In the genomic region with DNA sequence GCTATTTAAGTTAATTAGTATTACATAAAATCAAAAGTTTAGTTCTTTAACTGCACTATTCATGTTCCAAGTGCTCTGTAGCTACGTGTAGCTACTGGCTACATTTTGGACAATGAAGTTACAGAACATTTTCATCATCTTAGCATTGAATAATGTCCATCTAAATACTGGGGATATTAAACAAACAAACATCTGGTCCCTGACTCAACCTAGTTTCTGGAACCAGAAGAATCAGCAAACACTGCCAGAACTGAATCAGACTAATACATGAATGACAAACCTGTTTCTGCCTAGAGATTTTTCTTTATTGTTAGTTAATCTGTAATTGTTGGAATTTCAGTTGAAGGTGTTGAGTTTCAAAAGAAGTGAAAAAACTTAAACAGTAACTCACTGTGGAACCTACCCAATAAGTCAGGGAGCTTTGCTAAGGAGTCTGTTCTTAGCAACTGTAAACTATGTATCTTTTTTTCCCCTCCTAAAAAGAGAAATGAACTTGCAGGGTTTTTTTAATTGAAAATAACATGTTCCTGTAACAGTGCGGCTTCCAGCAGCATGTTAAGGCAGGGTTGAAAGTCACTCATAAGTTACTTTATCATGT, we compare ENCODE assay signal across 14 cellular contexts. TPM values are rescaled to one million over a fixed set of nuclear protein-coding genes. Genes with fewer than 3 reads are reported as not detected.
DNase-seq lines count a peak whose midpoint lies in the region; ATAC-seq, FAIRE-seq and TF ChIP-seq lines count a peak whose summit lies in the region.
"Had no signal": no experiment of that assay in that cellular context is flagged by ENCODE, and none has a peak within 500 bp of the region (broad histone marks: within the 10 kb centered on the region; RNA-seq: fewer than 3 reads in every experiment).

No MANE protein-coding gene starts in this region.

- H3K27me3 ChIP-seq in GM23248 (replicated peaks; ENCODE audit: insufficient read depth) (no peaks in the 10 kb centered on the region), astrocyte (ENCODE audit: insufficient read depth, low read length) (no peaks in the 10 kb centered on the region)

- H3K4me3 Mint-ChIP-seq in astrocyte (ENCODE audit: unreplicated experiment), result no peak overlapping the region
- no peak overlapping the region for H3K4me3 Mint-ChIP-seq in activated CD8-positive, alpha-beta memory T cell treated with anti-CD3 and anti-CD28 coated beads, Interleukin-2, amount 10 ng/mL, durations not matched to agents 7 days and 5 days

- H3K9ac ChIP-seq in GM23248 (peak overlapping the region; percentile 54), astrocyte (ENCODE audit: low read length) (no peak overlapping the region)

- DNase-seq in A549 (ENCODE audit: low read depth in 1 of 2, low spot score in 1 of 2), result peak; percentile 18 to 47
- peak; percentile 88 for DNase-seq in GM23248
- peak; percentile 79 for DNase-seq in astrocyte (ENCODE audit: low read depth)
- peak; percentile 60 for DNase-seq in fibroblast of villous mesenchyme (ENCODE audit: low read depth)
- no peak for DNase-seq in activated CD8-positive, alpha-beta memory T cell treated with anti-CD3 and anti-CD28 coated beads, Interleukin-2, amount 10 ng/mL, durations not matched to agents 7 days and 5 days
- DNase-seq in omental fat pad (ENCODE audit: low spot score), result no peak
- DNase-seq: AML-193, GF-D8, glutamatergic neuron, substantia nigra, T1000 had no signal

- ATAC-seq in A549 (peak; percentile 77 to 92), GM21737 (IDR thresholded peaks at IDR 0.05; ENCODE audit: unreplicated experiment) (no peak), omental fat pad (ENCODE audit: low FRiP score) (no peak), GM19324 (IDR thresholded peaks at IDR 0.05; ENCODE audit: low FRiP score, unreplicated experiment) (no peak)
- no peak for ATAC-seq in activated CD8-positive, alpha-beta memory T cell treated with anti-CD3 and anti-CD28 coated beads, Interleukin-2, amount 10 ng/mL, durations not matched to agents 7 days and 5 days

- H3K79me2 ChIP-seq in GM23248 (ENCODE audit: insufficient read depth) (peaks cover 76% of the 10 kb centered on the region), astrocyte (ENCODE audit: insufficient read depth, low read length) (peaks cover 8% of the 10 kb centered on the region)

- H3K4me1 ChIP-seq in A549, result peaks cover 48% of the 10 kb centered on the region
- peaks cover 19% of the 10 kb centered on the region for H3K4me1 ChIP-seq in GM23248 (ENCODE audit: insufficient read depth)
- H3K4me1 ChIP-seq in astrocyte (ENCODE audit: insufficient read depth, low read length), result peaks cover 8% of the 10 kb centered on the region

- FAIRE-seq in A549 (lab: Jason Lieb, UNC) (peak; percentile 68), astrocyte (lab: Jason Lieb, UNC) (peak; percentile 23)

- peaks cover 4% of the 10 kb centered on the region; the same call in 1 of the 2 replicates for H3K36me3 ChIP-seq in GM23248 (ENCODE audit: low read depth)
- peaks cover 1% of the 10 kb centered on the region for H3K36me3 ChIP-seq in astrocyte (ENCODE audit: insufficient read depth, low read length)

- H2AFZ ChIP-seq in GM23248, result no peak overlapping the region
- H2AFZ ChIP-seq in astrocyte (ENCODE audit: low read depth, low read length), result no peak overlapping the region

- H3K27ac ChIP-seq in A549 (peak overlapping the region; percentile 80 to 94), GM23248 (peak overlapping the region; percentile 77), astrocyte (ENCODE audit: low read depth, low read length) (no peak overlapping the region)

- in situ Hi-C loops in GM23248 (cut with MboI), result no loop called here

- peaks cover 11% of the 10 kb centered on the region for H3K36me3 Mint-ChIP-seq in astrocyte (ENCODE audit: low read depth, unreplicated experiment)
- peaks cover 16% of the 10 kb centered on the region for H3K36me3 Mint-ChIP-seq in activated CD8-positive, alpha-beta memory T cell treated with anti-CD3 and anti-CD28 coated beads, Interleukin-2, amount 10 ng/mL, durations not matched to agents 7 days and 5 days

- TF ChIP-seq POLR2A in A549 (IDR thresholded peaks at IDR 0.05; ENCODE audit: low read length), result no peak

- no peak overlapping the region for H3K27ac Mint-ChIP-seq in astrocyte (ENCODE audit: unreplicated experiment)
- H3K27ac Mint-ChIP-seq in activated CD8-positive, alpha-beta memory T cell treated with anti-CD3 and anti-CD28 coated beads, Interleukin-2, amount 10 ng/mL, durations not matched to agents 7 days and 5 days, result no peak overlapping the region

- H3K9me3 ChIP-seq in A549, result no peaks in the 10 kb centered on the region
- H3K9me3 ChIP-seq in GM23248 (ENCODE audit: low read depth), result no peaks in the 10 kb centered on the region
- no peaks in the 10 kb centered on the region for H3K9me3 ChIP-seq in astrocyte (ENCODE audit: insufficient read depth, low read depth, low read length)
- H3K9me3 ChIP-seq: HAP-1 had no signal

- peaks cover 21% of the 10 kb centered on the region for H3F3A ChIP-seq in GM23248 (ENCODE audit: insufficient read depth)

- no peaks in the 10 kb centered on the region for H3K27me3 Mint-ChIP-seq in astrocyte (ENCODE audit: low read depth, unreplicated experiment)
- H3K27me3 Mint-ChIP-seq in activated CD8-positive, alpha-beta memory T cell treated with anti-CD3 and anti-CD28 coated beads, Interleukin-2, amount 10 ng/mL, durations not matched to agents 7 days and 5 days, result no peaks in the 10 kb centered on the region

- TF ChIP-seq EP300 in A549 (IDR thresholded peaks at IDR 0.05), result peak; percentile 45 to 62; a peak in 3 of 5 replicates

- CTCF ChIA-PET in A549 (lab: Yijun Ruan, JAX), result interaction anchor here (2.2 kb wide), 1 partner anchor 44 kb away, joined by 8 read pairs; no protein-coding TSS in a partner anchor
- CTCF ChIA-PET in activated CD8-positive, alpha-beta memory T cell treated with anti-CD3 and anti-CD28 coated beads, Interleukin-2, amount 10 ng/mL, durations not matched to agents 7 days and 5 days (lab: Charles Lee), result no interaction called here

- H3K4me1 Mint-ChIP-seq in astrocyte (ENCODE audit: low read depth, unreplicated experiment), result peaks cover 11% of the 10 kb centered on the region
- peaks cover 2% of the 10 kb centered on the region for H3K4me1 Mint-ChIP-seq in activated CD8-positive, alpha-beta memory T cell treated with anti-CD3 and anti-CD28 coated beads, Interleukin-2, amount 10 ng/mL, durations not matched to agents 7 days and 5 days

- no peak for TF ChIP-seq CTCF in A549 (IDR thresholded peaks at IDR 0.05)
- TF ChIP-seq CTCF in astrocyte (IDR thresholded peaks at IDR 0.05; ENCODE audit: insufficient read depth, low read depth, low read length), result no peak
- no peak for TF ChIP-seq CTCF in fibroblast of villous mesenchyme (IDR thresholded peaks at IDR 0.05; ENCODE audit: insufficient read depth, low read depth, low read length)
- TF ChIP-seq CTCF in omental fat pad (IDR thresholded peaks at IDR 0.05), result no peak

- POLR2A ChIA-PET in A549 (lab: Yijun Ruan, JAX), result interaction anchor here (1.3 kb wide), 1 partner anchor 58 kb away, joined by 3 read pairs; no protein-coding TSS in a partner anchor

- H3K4me3 ChIP-seq in A549 (peak overlapping the region; percentile 27; the same call in 1 of the 3 replicates), GM23248 (no peak overlapping the region), astrocyte (ENCODE audit: insufficient read depth, low read depth, low read length) (no peak overlapping the region), fibroblast of villous mesenchyme (ENCODE audit: low read depth, low read length) (no peak overlapping the region)
- H3K4me3 ChIP-seq: HAP-1 had no signal

- no peak for TF ChIP-seq RAD21 in A549 (conservative IDR thresholded peaks at IDR 0.05 in 1 of 2, IDR thresholded peaks at IDR 0.05 in 1 of 2)

- H3K4me2 ChIP-seq in A549 (peak overlapping the region; percentile 92), GM23248 (ENCODE audit: unreplicated experiment) (peak overlapping the region; percentile 33), astrocyte (ENCODE audit: low read length) (no peak overlapping the region)

- no peaks in the 10 kb centered on the region for H3K9me3 Mint-ChIP-seq in astrocyte (ENCODE audit: unreplicated experiment)
- H3K9me3 Mint-ChIP-seq in activated CD8-positive, alpha-beta memory T cell treated with anti-CD3 and anti-CD28 coated beads, Interleukin-2, amount 10 ng/mL, durations not matched to agents 7 days and 5 days (ENCODE audit: low read depth), result no peaks in the 10 kb centered on the region

- H4K20me1 ChIP-seq in GM23248 (ENCODE audit: insufficient read depth), result no peaks in the 10 kb centered on the region; the same call in 1 of the 2 replicates
- H4K20me1 ChIP-seq in astrocyte (ENCODE audit: insufficient read depth, low read length), result peaks cover 40% of the 10 kb centered on the region

- no peaks in the 10 kb centered on the region for H3K9me2 ChIP-seq in GM23248 (ENCODE audit: insufficient read depth)

- 34% methylated on average over 2 of the region's 2 CpGs for WGBS in A549 (ENCODE audit: missing lambda C conversion rate)
- WGBS in GM23248 (ENCODE audit: low coverage in 1 of 2, low lambda C conversion rate in 2 of 2, missing lambda C conversion rate in 2 of 2), 2 experiments, result 49 to 52% methylated on average over 2 of the region's 2 CpGs

TF ChIP-seq in A549, 52 proteins besides CTCF, POLR2A, EP300 and RAD21 (continues in another document):
- TF ChIP-seq ZC3H11A (IDR thresholded peaks at IDR 0.05), result no peak
- no peak for TF ChIP-seq NFE2L2 (conservative IDR thresholded peaks at IDR 0.05; ENCODE audit: low read length)
- no peak for TF ChIP-seq HOXA7 (CRISPR knock-in tag; IDR thresholded peaks at IDR 0.05)
- TF ChIP-seq, protein P1, sequence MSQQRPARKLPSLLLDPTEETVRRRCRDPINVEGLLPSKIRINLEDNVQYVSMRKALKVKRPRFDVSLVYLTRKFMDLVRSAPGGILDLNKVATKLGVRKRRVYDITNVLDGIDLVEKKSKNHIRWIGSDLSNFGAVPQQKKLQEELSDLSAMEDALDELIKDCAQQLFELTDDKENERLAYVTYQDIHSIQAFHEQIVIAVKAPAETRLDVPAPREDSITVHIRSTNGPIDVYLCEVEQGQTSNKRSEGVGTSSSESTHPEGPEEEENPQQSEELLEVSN (IDR thresholded peaks at IDR 0.05; ENCODE audit: borderline replicate concordance, low read depth), result no peak
- no peak for TF ChIP-seq ZFP36 (IDR thresholded peaks at IDR 0.05; ENCODE audit: borderline replicate concordance, partially characterized antibody)
- TF ChIP-seq CEBPB (IDR thresholded peaks at IDR 0.05), result no peak

RNA-seq across cellular contexts. Expression of gene CDK13, which starts 58.3 kb away (rescaled TPM):
- 39.6 and 46.5 TPM in 2 replicates for polyA plus RNA-seq in A549 (2011; rRNA removed)
- polyA plus RNA-seq in A549 (2012; cell fraction: cytosol; rRNA removed), result 9.4 and 11.0 TPM in 2 replicates
- 16.7 and 16.9 TPM in 2 replicates for polyA plus RNA-seq in A549 (2012; cell fraction: nucleus; rRNA removed)
- 17.7 to 18.2 TPM (median 17.9 TPM) in 3 replicates for polyA plus RNA-seq in A549 (2017; fragmentation: RNase III; extraction: RNeasy Plus Mini Kit Qiagen cat#74134 plus additional on column Dnase treatment)
- 47.5 and 61.1 TPM in 2 replicates for polyA minus RNA-seq in A549 (2011; rRNA and poly(A)+ RNA removed)
- 41.4 and 52.9 TPM in 2 replicates for total RNA-seq in GM23248 (2014; rRNA removed; shearing (Covaris generic))
- polyA plus RNA-seq in GM23248 (2016; fragmentation: Nextera tagmentation; extraction: Ambion mirVana), result 11.0 and 13.3 TPM in 2 replicates
- 43.7 and 45.3 TPM in 2 replicates for total RNA-seq in astrocyte
- total RNA-seq in fibroblast of villous mesenchyme, result 73.1 and 82.5 TPM in 2 replicates
- total RNA-seq in activated CD8-positive, alpha-beta memory T cell treated with anti-CD3 and anti-CD28 coated beads, Interleukin-2, amount 10 ng/mL, durations not matched to agents 7 days and 5 days, result 10 to 100 TPM; 43.9 to 57.9 TPM
- total RNA-seq in omental fat pad, result 10 to 100 TPM; 53.9 to 93.6 (median 60.3) TPM

Comparison
In these comparisons a context has a peak if more than half of its experiments do, and no peak if none do; other contexts are left out.
1. ATAC-seq: peak in A549 (2 of 2); none in activated CD8-positive, alpha-beta memory T cell treated with anti-CD3 and anti-CD28 coated beads, Interleukin-2, amount 10 ng/mL, durations not matched to agents 7 days and 5 days (single experiment), GM21737 (single experiment), omental fat pad (single experiment) and GM19324 (single experiment).
2. DNase-seq: peak in A549 (2 of 2), GM23248 (single experiment), astrocyte (single experiment) and fibroblast of villous mesenchyme (single experiment); none in activated CD8-positive, alpha-beta memory T cell treated with anti-CD3 and anti-CD28 coated beads, Interleukin-2, amount 10 ng/mL, durations not matched to agents 7 days and 5 days (single experiment) and omental fat pad (single experiment).